In genomic region chr2:30334738-30335426, GRCh38 we compare ENCODE assay signal across 10 cellular contexts.
A peak's percentile ranks its signal among the peaks of the same experiment; 100 is the strongest.
DNase-seq lines count a peak whose midpoint lies in the region; ATAC-seq and TF ChIP-seq lines count a peak whose summit lies in the region.
"Had no signal": no experiment of that assay in that cellular context is flagged by ENCODE, and none has a peak within 500 bp of the region (broad histone marks: within the 10 kb centered on the region; RNA-seq: fewer than 3 reads in every experiment).

No MANE protein-coding gene starts in this region.

- TF ChIP-seq EP300 in esophagus muscularis mucosa (IDR thresholded peaks at IDR 0.05), result no peak

- TF ChIP-seq POLR2A in esophagus muscularis mucosa (IDR thresholded peaks at IDR 0.05; ENCODE audit: low read depth), result no peak

- H3K27ac Mint-ChIP-seq in activated naive CD4-positive, alpha-beta T cell treated with anti-CD3 and anti-CD28 coated beads, Interleukin-2, amount 50 U/mL, for 24 hours, result peak overlapping the region; percentile 75
- H3K27ac Mint-ChIP-seq in endodermal cell, result peak overlapping the region; percentile 86

- no peak overlapping the region for H3K9ac ChIP-seq in endodermal cell (ENCODE audit: extremely low read depth, low read length, poor library complexity, severe bottlenecking)

- no peaks in the 10 kb centered on the region for H3K27me3 ChIP-seq in endodermal cell (ENCODE audit: control insufficient read depth, insufficient read depth, low read length, poor library complexity, severe bottlenecking)
- H3K27me3 ChIP-seq in thymus (ENCODE audit: control insufficient read depth, insufficient read depth), result no peaks in the 10 kb centered on the region
- H3K27me3 ChIP-seq in esophagus muscularis mucosa, result no peaks in the 10 kb centered on the region

- TF ChIP-seq CTCF in endodermal cell (conservative IDR thresholded peaks at IDR 0.05) (peak; percentile 56), esophagus muscularis mucosa (IDR thresholded peaks at IDR 0.05) (no peak)

- H3K27ac ChIP-seq in endodermal cell (ENCODE audit: low read depth, low read length) (no peak overlapping the region), thymus (ENCODE audit: low read depth) (peak overlapping the region; percentile 80), esophagus muscularis mucosa (replicated peaks in 1 of 4) (no peak overlapping the region)

- 67 to 100% methylated on average over 2 to 3 of the region's 3 CpGs for WGBS in endodermal cell (ENCODE audit: insufficient coverage in 1 of 2, insufficient read length in 1 of 2), 2 experiments
- 60% methylated on average over 3 of the region's 3 CpGs for WGBS in thymus
- 77% methylated on average over 3 of the region's 3 CpGs for WGBS in esophagus muscularis mucosa

- H3K36me3 ChIP-seq in endodermal cell (ENCODE audit: control insufficient read depth, insufficient read depth, low read length) (no peaks in the 10 kb centered on the region), thymus (ENCODE audit: control insufficient read depth, insufficient read depth) (no peaks in the 10 kb centered on the region), esophagus muscularis mucosa (no peaks in the 10 kb centered on the region)

- no peaks in the 10 kb centered on the region for H3K9me3 Mint-ChIP-seq in activated naive CD4-positive, alpha-beta T cell treated with anti-CD3 and anti-CD28 coated beads, Interleukin-2, amount 50 U/mL, for 24 hours
- H3K9me3 Mint-ChIP-seq in endodermal cell, result no peaks in the 10 kb centered on the region

- no peaks in the 10 kb centered on the region for H3K36me3 Mint-ChIP-seq in activated naive CD4-positive, alpha-beta T cell treated with anti-CD3 and anti-CD28 coated beads, Interleukin-2, amount 50 U/mL, for 24 hours
- no peaks in the 10 kb centered on the region for H3K36me3 Mint-ChIP-seq in endodermal cell (ENCODE audit: low read depth)

- no peak for DNase-seq in activated naive CD4-positive, alpha-beta T cell treated with anti-CD3 and anti-CD28 coated beads, Interleukin-2, amount 50 U/mL, for 16 hours
- DNase-seq in NCI-H82 (lab: John Stamatoyannopoulos, UW) (peak; percentile 82), endodermal cell (peak; percentile 66), mesenteric fat pad (ENCODE audit: low spot score) (no peak), esophagus muscularis mucosa (ENCODE audit: extremely low spot score) (no peak)
- DNase-seq: central memory CD4-positive, alpha-beta T cell; DMS153 had no signal

- peak overlapping the region; percentile 67 for H3K4me3 Mint-ChIP-seq in activated naive CD4-positive, alpha-beta T cell treated with anti-CD3 and anti-CD28 coated beads, Interleukin-2, amount 50 U/mL, for 24 hours
- peak overlapping the region; percentile 10 for H3K4me3 Mint-ChIP-seq in endodermal cell

- H3K27me3 Mint-ChIP-seq in activated naive CD4-positive, alpha-beta T cell treated with anti-CD3 and anti-CD28 coated beads, Interleukin-2, amount 50 U/mL, for 24 hours, result no peaks in the 10 kb centered on the region
- H3K27me3 Mint-ChIP-seq in endodermal cell (ENCODE audit: insufficient read depth), result no peaks in the 10 kb centered on the region

- peaks cover 87% of the 10 kb centered on the region for H3K4me1 Mint-ChIP-seq in activated naive CD4-positive, alpha-beta T cell treated with anti-CD3 and anti-CD28 coated beads, Interleukin-2, amount 50 U/mL, for 24 hours
- peaks cover 52% of the 10 kb centered on the region for H3K4me1 Mint-ChIP-seq in endodermal cell

- H3K4me1 ChIP-seq in endodermal cell (ENCODE audit: control insufficient read depth, insufficient read depth, low read length), result peaks cover 19% of the 10 kb centered on the region
- peaks cover 48% of the 10 kb centered on the region for H3K4me1 ChIP-seq in thymus (ENCODE audit: control insufficient read depth, insufficient read depth, low read length)
- peaks cover 9 to 25% (median 12%) of the 10 kb centered on the region in 4 donors for H3K4me1 ChIP-seq in esophagus muscularis mucosa

- peak overlapping the region; percentile 44 for H3K4me3 ChIP-seq in endodermal cell (ENCODE audit: low read length)
- H3K4me3 ChIP-seq in thymus (ENCODE audit: low read length), result no peak overlapping the region
- no peak overlapping the region for H3K4me3 ChIP-seq in esophagus muscularis mucosa

- no peak for ATAC-seq in GM18873 (IDR thresholded peaks at IDR 0.05; ENCODE audit: low FRiP score, unreplicated experiment)

- H3K9me3 ChIP-seq in endodermal cell (ENCODE audit: control insufficient read depth, low read length), result no peaks in the 10 kb centered on the region
- H3K9me3 ChIP-seq in thymus (ENCODE audit: control insufficient read depth), result no peaks in the 10 kb centered on the region
- H3K9me3 ChIP-seq in esophagus muscularis mucosa, result no peaks in the 10 kb centered on the region

- intact Hi-C loops in esophagus muscularis mucosa (cut with DNase I), result no loop called here

Comparison
In these comparisons a context has a peak if more than half of its experiments do, and no peak if none do; other contexts are left out.
1. DNase-seq: peak in NCI-H82 (single experiment) and endodermal cell (single experiment); none in activated naive CD4-positive, alpha-beta T cell treated with anti-CD3 and anti-CD28 coated beads, Interleukin-2, amount 50 U/mL, for 16 hours (single experiment), mesenteric fat pad (single experiment) and esophagus muscularis mucosa (single experiment).